ENCODE assay signal across 22 cellular contexts in genomic region chr22:17739196-17739975, GRCh38.
"Had no signal": no experiment of that assay in that cellular context is flagged by ENCODE, and none has a peak within 500 bp of the region (broad histone marks: within the 10 kb centered on the region; RNA-seq: fewer than 3 reads in every experiment).

No MANE protein-coding gene starts in this region.

- H3K27ac ChIP-seq: esophagus squamous epithelium, gastroesophageal sphincter, left ventricle myocardium inferior, lower lobe of right lung, neutrophil, spleen, vagina had no signal

- H3K36me3 Mint-ChIP-seq: natural killer cell treated with Interleukin-12 subunit alpha and Interleukin-12 subunit beta and Interleukin-15 and Interleukin-18, amount 100 ng/mL, for 72 hours; type B pancreatic cell had no signal

- H3K27me3 ChIP-seq: esophagus squamous epithelium, gastroesophageal sphincter, neutrophil, spleen, vagina had no signal

- H3K4me1 ChIP-seq: lower lobe of right lung had no signal

- H3K27ac Mint-ChIP-seq: dendritic cell treated with granulocyte-macrophage colony-stimulating factor and Interleukin-4, amounts not matched to agents 40 ng/mL and 50 ng/mL, for 4 days; natural killer cell treated with Interleukin-12 subunit alpha and Interleukin-12 subunit beta and Interleukin-15 and Interleukin-18, amount 100 ng/mL, for 72 hours; stimulated activated memory B cell treated with anti-CD40 and anti-IgM and Interleukin-4, amounts not matched to agents 10 μg/mL and 1 μg/mL and 100 μg/mL, for 72 hours; type B pancreatic cell had no signal

- ATAC-seq: gastroesophageal sphincter; left cardiac atrium; lower lobe of right lung; sciatic nerve; stimulated activated memory B cell treated with anti-CD40 and anti-IgM and Interleukin-4, amounts not matched to agents 10 μg/mL and 1 μg/mL and 100 μg/mL, for 72 hours had no signal

- FAIRE-seq: colon, kidney had no signal

- H3K27me3 Mint-ChIP-seq: dendritic cell treated with granulocyte-macrophage colony-stimulating factor and Interleukin-4, amounts not matched to agents 40 ng/mL and 50 ng/mL, for 4 days; natural killer cell treated with Interleukin-12 subunit alpha and Interleukin-12 subunit beta and Interleukin-15 and Interleukin-18, amount 100 ng/mL, for 72 hours; stimulated activated memory B cell treated with anti-CD40 and anti-IgM and Interleukin-4, amounts not matched to agents 10 μg/mL and 1 μg/mL and 100 μg/mL, for 72 hours; type B pancreatic cell had no signal

- H3K4me3 Mint-ChIP-seq: dendritic cell treated with granulocyte-macrophage colony-stimulating factor and Interleukin-4, amounts not matched to agents 40 ng/mL and 50 ng/mL, for 4 days; natural killer cell treated with Interleukin-12 subunit alpha and Interleukin-12 subunit beta and Interleukin-15 and Interleukin-18, amount 100 ng/mL, for 72 hours; stimulated activated memory B cell treated with anti-CD40 and anti-IgM and Interleukin-4, amounts not matched to agents 10 μg/mL and 1 μg/mL and 100 μg/mL, for 72 hours; type B pancreatic cell had no signal

- H3K4me3 ChIP-seq: esophagus squamous epithelium, gastroesophageal sphincter, left ventricle myocardium inferior, lower lobe of right lung, spleen, vagina had no signal

- H3K9me3 ChIP-seq: esophagus squamous epithelium, gastroesophageal sphincter, left ventricle myocardium inferior, lower lobe of right lung, neutrophil, spleen, vagina had no signal

- DNase-seq: esophagus squamous epithelium; foreskin fibroblast; glutamatergic neuron; kidney; left cardiac atrium; left ventricle myocardium inferior; lower lobe of right lung; mesenchymal stem cell; midbrain; spleen; stimulated activated CD4-positive, alpha-beta T cell treated with anti-CD3 and anti-CD28 coated beads, Interleukin-15, amount 100 ng/mL, for 24 hours; stimulated activated CD4-positive, alpha-beta T cell treated with anti-CD3 and anti-CD28 coated beads, Interleukin-1b, Interleukin-23, amount 100 ng/mL, for 48 hours; stimulated activated CD4-positive, alpha-beta T cell treated with anti-CD3 and anti-CD28 coated beads, Interleukin-4, amount 100 ng/mL, for 24 hours had no signal

- H3K9me3 Mint-ChIP-seq: dendritic cell treated with granulocyte-macrophage colony-stimulating factor and Interleukin-4, amounts not matched to agents 40 ng/mL and 50 ng/mL, for 4 days; natural killer cell treated with Interleukin-12 subunit alpha and Interleukin-12 subunit beta and Interleukin-15 and Interleukin-18, amount 100 ng/mL, for 72 hours; stimulated activated memory B cell treated with anti-CD40 and anti-IgM and Interleukin-4, amounts not matched to agents 10 μg/mL and 1 μg/mL and 100 μg/mL, for 72 hours; type B pancreatic cell had no signal
